Comparison of ENCODE assay signal across 17 cellular contexts in genomic region chr12:99915251-99916082, GRCh38.
A peak's percentile ranks its signal among the peaks of the same experiment; 100 is the strongest.
DNase-seq lines count a peak whose midpoint lies in the region; TF ChIP-seq lines count a peak whose summit lies in the region.
"Had no signal": no experiment of that assay in that cellular context is flagged by ENCODE, and none has a peak within 500 bp of the region (broad histone marks: within the 10 kb centered on the region; RNA-seq: fewer than 3 reads in every experiment).

No MANE protein-coding gene starts in this region.

- H3K4me1 Mint-ChIP-seq in HFFc6 (ENCODE audit: low read depth) (peaks cover 59% of the 10 kb centered on the region), nephron progenitor cell (peaks cover 17% of the 10 kb centered on the region)

- no peak overlapping the region for H3K9ac ChIP-seq in adipocyte (ENCODE audit: low read length)
- H3K9ac ChIP-seq: BLaER1 had no signal

- H3K36me3 ChIP-seq in adipocyte (ENCODE audit: control insufficient read depth, insufficient read depth, low read length, severe bottlenecking) (no peaks in the 10 kb centered on the region), testis (ENCODE audit: low read depth, missing control alignments) (no peaks in the 10 kb centered on the region)
- H3K36me3 ChIP-seq: cardiac muscle cell, left ventricle myocardium inferior, right lobe of liver had no signal

- H3K36me3 Mint-ChIP-seq in HFFc6 (ENCODE audit: low read depth) (no peaks in the 10 kb centered on the region), nephron progenitor cell (ENCODE audit: low read depth) (no peaks in the 10 kb centered on the region)

- H3K4me1 ChIP-seq in adipocyte (ENCODE audit: control insufficient read depth, insufficient read depth, low read length) = peaks cover 46% of the 10 kb centered on the region
- no peaks in the 10 kb centered on the region for H3K4me1 ChIP-seq in testis
- H3K4me1 ChIP-seq: left ventricle myocardium inferior, right lobe of liver had no signal

- H3K9me3 Mint-ChIP-seq in HFFc6 = no peaks in the 10 kb centered on the region
- no peaks in the 10 kb centered on the region for H3K9me3 Mint-ChIP-seq in nephron progenitor cell

- 92 to 94% methylated on average over 6 of the region's 6 CpGs for WGBS in testis, 2 donors

- peak overlapping the region; percentile 32; the same call in 1 of the 2 replicates for H3K4me3 Mint-ChIP-seq in HFFc6
- H3K4me3 Mint-ChIP-seq in nephron progenitor cell = no peak overlapping the region

- H3K27ac ChIP-seq in testis = no peak overlapping the region
- H3K27ac ChIP-seq: BLaER1, left ventricle myocardium inferior, right lobe of liver had no signal

- DNase-seq in AG09309 (ENCODE audit: low read depth) = peak; percentile 10
- DNase-seq in HFFc6 = peak; percentile 85
- peak; percentile 65 for DNase-seq in adipocyte (ENCODE audit: low read depth)
- peak; percentile 45 for DNase-seq in hepatic stellate cell (ENCODE audit: low spot score)
- DNase-seq in nephron progenitor cell = no peak
- DNase-seq in testis = no peak
- no peak for DNase-seq in effector CD8-positive, alpha-beta T cell (lab: John Stamatoyannopoulos, UW)
- DNase-seq in NCI-H1930 (lab: John Stamatoyannopoulos, UW) = no peak
- DNase-seq: activated CD4-positive, alpha-beta T cell treated with anti-CD3 and anti-CD28 coated beads for 1 hour; activated naive CD4-positive, alpha-beta T cell treated with Interleukin-2 at 50 U/mL for 16 hours; effector memory CD4-positive, alpha-beta T cell; left ventricle myocardium inferior; NCI-H1694; right lobe of liver; stimulated activated CD4-positive, alpha-beta T cell treated with anti-CD3 and anti-CD28 coated beads, Interleukin-2, amount 100 ng/mL, for 24 hours had no signal

- H3K9me3 ChIP-seq in adipocyte (ENCODE audit: control insufficient read depth, low read length) (no peaks in the 10 kb centered on the region), testis (no peaks in the 10 kb centered on the region)
- H3K9me3 ChIP-seq: BLaER1, left ventricle myocardium inferior, right lobe of liver had no signal

- intact Hi-C loops in testis (cut with DNase I; ENCODE audit: low total_unique reads) = no loop called here

- no peak overlapping the region for H3K4me3 ChIP-seq in AG09309 (ENCODE audit: control insufficient read depth, low read depth, low read length)
- H3K4me3 ChIP-seq in adipocyte (ENCODE audit: low read length) = no peak overlapping the region
- no peak overlapping the region for H3K4me3 ChIP-seq in testis
- H3K4me3 ChIP-seq: BLaER1, cardiac muscle cell, left ventricle myocardium inferior, right lobe of liver had no signal

- H3K27ac Mint-ChIP-seq in HFFc6 = peak overlapping the region; percentile 94
- H3K27ac Mint-ChIP-seq in nephron progenitor cell = no peak overlapping the region

- H3K27me3 ChIP-seq in adipocyte (replicated peaks; ENCODE audit: control insufficient read depth, insufficient read depth, low read length) (no peaks in the 10 kb centered on the region), testis (no peaks in the 10 kb centered on the region)
- H3K27me3 ChIP-seq: BLaER1, cardiac muscle cell, right lobe of liver had no signal

- TF ChIP-seq CTCF in AG09309 (IDR thresholded peaks at IDR 0.05; ENCODE audit: control insufficient read depth, insufficient read depth, low read depth, low read length, missing control alignments) (no peak), HFFc6 (IDR thresholded peaks at IDR 0.05) (no peak), nephron progenitor cell (IDR thresholded peaks at IDR 0.05) (no peak), testis (IDR thresholded peaks at IDR 0.05) (no peak)

- H3K27me3 Mint-ChIP-seq in HFFc6 (ENCODE audit: insufficient read depth) (no peaks in the 10 kb centered on the region), nephron progenitor cell (ENCODE audit: low read depth, poor library complexity) (peaks cover 5% of the 10 kb centered on the region)

- no peak for TF ChIP-seq POLR2A in testis (IDR thresholded peaks at IDR 0.05)

Comparison
In these comparisons a context has a peak if more than half of its experiments do, and no peak if none do; other contexts are left out.
1. DNase-seq: peak in AG09309 (single experiment), HFFc6 (single experiment), adipocyte (single experiment) and hepatic stellate cell (single experiment); none in nephron progenitor cell (single experiment), testis (single experiment), effector CD8-positive, alpha-beta T cell (single experiment) and NCI-H1930 (0 of 2).